8 cellular contexts compared by ENCODE assay signal in the genomic region with DNA sequence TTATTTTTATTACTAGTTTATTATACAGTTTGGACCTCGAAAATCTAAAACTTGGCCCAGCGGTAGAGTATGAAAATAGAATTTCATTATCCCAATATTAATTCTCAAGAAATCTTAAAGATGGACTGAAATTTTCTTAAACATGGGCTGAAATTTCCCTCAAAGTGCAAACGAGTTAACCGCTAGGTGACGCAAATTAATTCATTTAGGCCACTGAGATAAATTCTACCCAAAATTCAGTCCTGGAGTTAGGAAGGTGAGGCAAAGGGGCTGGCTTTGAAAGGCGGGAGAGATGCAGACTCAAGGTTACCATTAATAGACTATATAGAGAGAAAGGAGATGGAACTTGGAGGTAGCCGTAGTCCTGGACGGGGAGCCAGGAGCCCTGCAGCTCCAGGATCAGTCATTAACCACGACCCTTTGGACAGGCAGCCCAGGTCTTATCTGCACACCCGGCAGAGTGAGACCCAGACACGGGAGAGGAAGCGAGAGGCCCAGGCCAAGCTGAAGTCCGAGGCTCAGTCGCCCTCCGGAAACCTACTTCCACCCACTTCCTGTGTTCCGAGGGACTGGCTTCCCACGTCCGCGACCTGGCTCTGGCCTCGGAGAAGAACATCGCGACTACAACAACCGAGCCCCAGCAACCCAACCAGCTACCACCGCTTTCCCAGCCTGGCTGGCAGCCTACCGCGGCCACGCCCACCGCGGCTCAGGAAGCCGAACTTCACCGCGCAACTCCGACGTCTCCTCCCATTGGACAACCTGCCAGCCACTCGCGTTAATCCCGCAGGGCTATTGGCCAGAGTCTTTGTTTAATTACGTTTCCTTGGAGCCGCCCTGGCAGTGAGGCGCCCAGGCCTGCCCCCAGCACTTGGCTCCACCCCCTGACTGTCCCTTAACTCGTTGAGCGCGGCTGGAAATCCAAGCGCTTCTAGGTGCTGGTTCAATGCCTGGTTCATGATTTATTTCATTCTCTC. TPM values are rescaled to one million over a fixed set of nuclear protein-coding genes. Genes with fewer than 3 reads are reported as not detected.
DNase-seq lines count a peak whose midpoint lies in the region; ATAC-seq and TF ChIP-seq lines count a peak whose summit lies in the region.

TSS of gene EFCAB11 (minus strand) at position 686 of the 977 bp plus-strand sequence. CDS start at position 616, 70 bp downstream.

- H3K36me3 Mint-ChIP-seq in T-helper 2 cell treated with Interferon-gamma antibody and Interleukin-4, amounts not matched to agents 5 μg/mL and 100 μg/mL, for 36 hours (ENCODE audit: low read depth): peaks cover 34% of the 10 kb centered on the region

- H3K4me1 ChIP-seq in ascending aorta (peaks cover 4 to 11% of the 10 kb centered on the region in 2 donors), right cardiac atrium (ENCODE audit: control insufficient read depth, insufficient read depth, low read length) (peaks cover 6% of the 10 kb centered on the region), vagina (peaks cover 22% of the 10 kb centered on the region)

- no peaks in the 10 kb centered on the region for H3K9me3 ChIP-seq in ascending aorta
- no peaks in the 10 kb centered on the region for H3K9me3 ChIP-seq in right cardiac atrium (ENCODE audit: control insufficient read depth, low read length)
- no peaks in the 10 kb centered on the region for H3K9me3 ChIP-seq in vagina

- intact Hi-C loops in ascending aorta (cut with DNase I) (loop anchor here (5.0 to 10.0 kb wide), 5 partner anchors 300 to 1402 kb away; partner anchors contain the start of genes CALM1 and PSMC1), right cardiac atrium (cut with DNase I) (no loop called here), vagina (cut with DNase I) (no loop called here)

- H3K27ac Mint-ChIP-seq in T-helper 2 cell treated with Interferon-gamma antibody and Interleukin-4, amounts not matched to agents 5 μg/mL and 100 μg/mL, for 36 hours: peak within 1 kb of the TSS; percentile 89

- TF ChIP-seq CTCF in ascending aorta (IDR thresholded peaks at IDR 0.05) (no peak), vagina (IDR thresholded peaks at IDR 0.05) (no peak)

- H3K27me3 Mint-ChIP-seq in T-helper 2 cell treated with Interferon-gamma antibody and Interleukin-4, amounts not matched to agents 5 μg/mL and 100 μg/mL, for 36 hours (ENCODE audit: low read depth): no peaks in the 10 kb centered on the region

- peaks cover 42% of the 10 kb centered on the region for H3K4me1 Mint-ChIP-seq in T-helper 2 cell treated with Interferon-gamma antibody and Interleukin-4, amounts not matched to agents 5 μg/mL and 100 μg/mL, for 36 hours (ENCODE audit: low read depth)

- TF ChIP-seq POLR2A in vagina (IDR thresholded peaks at IDR 0.05): no peak

- peaks cover 4% of the 10 kb centered on the region for H3K9me3 Mint-ChIP-seq in T-helper 2 cell treated with Interferon-gamma antibody and Interleukin-4, amounts not matched to agents 5 μg/mL and 100 μg/mL, for 36 hours

- WGBS in right cardiac atrium: 3% methylated on average over 44 of the region's 44 CpGs

- peak; percentile 81 for ATAC-seq in GM18499 (IDR thresholded peaks at IDR 0.05; ENCODE audit: insufficient read depth, unreplicated experiment)
- ATAC-seq in HG02943 (IDR thresholded peaks at IDR 0.05; ENCODE audit: low read depth, unreplicated experiment): peak; percentile 87
- peak; percentile 97 for ATAC-seq in right cardiac atrium

- no peaks in the 10 kb centered on the region for H3K36me3 ChIP-seq in ascending aorta
- H3K36me3 ChIP-seq in vagina: no peaks in the 10 kb centered on the region

- DNase-seq in NCI-H187 (lab: John Stamatoyannopoulos, UW): peak; percentile 97 to 99
- DNase-seq in T-helper 2 cell treated with Interferon-gamma antibody and Interleukin-4, amounts not matched to agents 5 μg/mL and 100 μg/mL, for 36 hours (ENCODE audit: low spot score): peak; percentile 96
- peak; percentile 87 to 98 for DNase-seq in ascending aorta (ENCODE audit: low spot score in 2 of 2)
- DNase-seq in right cardiac atrium: peak; percentile 97 to 99 (median 98)
- peak; percentile 95 for DNase-seq in pulmonary artery endothelial cell (ENCODE audit: low read depth, low spot score)
- peak; percentile 97 to 98 for DNase-seq in vagina (ENCODE audit: extremely low spot score in 2 of 2)

- H3K27ac ChIP-seq in ascending aorta (peak within 1 kb of the TSS; percentile 91 to 94), right cardiac atrium (ENCODE audit: low read length) (peak within 1 kb of the TSS; percentile 70), vagina (peak within 1 kb of the TSS; percentile 80)

- H3K27me3 ChIP-seq in ascending aorta (no peaks in the 10 kb centered on the region), right cardiac atrium (ENCODE audit: control insufficient read depth, insufficient read depth) (no peaks in the 10 kb centered on the region), vagina (no peaks in the 10 kb centered on the region)

- peak within 1 kb of the TSS; percentile 97 for H3K4me3 Mint-ChIP-seq in T-helper 2 cell treated with Interferon-gamma antibody and Interleukin-4, amounts not matched to agents 5 μg/mL and 100 μg/mL, for 36 hours

- H3K4me3 ChIP-seq in ascending aorta (peak within 1 kb of the TSS; percentile 82 to 83), right cardiac atrium (ENCODE audit: low read length) (peak within 1 kb of the TSS; percentile 76), vagina (peak within 1 kb of the TSS; percentile 78 to 79)

RNA-seq across cellular contexts. Expression of gene EFCAB11, which starts in this region (rescaled TPM):
- total RNA-seq in ascending aorta (not detected), right cardiac atrium (1 to 10 TPM; 3.0 to 4.2 (median 4.1) TPM), pulmonary artery endothelial cell (3.6 and 5.0 TPM in 2 replicates), vagina (9.6 TPM)
- polyA plus RNA-seq in right cardiac atrium: 4.2 TPM

Comparison
In these comparisons a context has a peak if more than half of its experiments do, and no peak if none do; other contexts are left out.
1. Peak in every context shown above with its lines: DNase-seq, ATAC-seq, H3K4me3 ChIP-seq and H3K27ac ChIP-seq.
2. Peak in DNase-seq, H3K4me3 ChIP-seq and H3K27ac ChIP-seq in ascending aorta; RNA of the gene not detected or under 1 TPM.